Comparison of ENCODE assay signal across 7 cellular contexts in genomic region chr1:206734499-206735142, GRCh38. TPM values are rescaled to one million over a fixed set of nuclear protein-coding genes. Genes with fewer than 3 reads are reported as not detected.
DNase-seq lines count a peak whose midpoint lies in the region; ATAC-seq and TF ChIP-seq lines count a peak whose summit lies in the region.

No MANE protein-coding gene starts in this region.

- H3K4me3 Mint-ChIP-seq in activated CD4-positive, alpha-beta T cell treated with anti-CD3 and anti-CD28 coated beads for 36 hours = no peak overlapping the region
- no peak overlapping the region for H3K4me3 Mint-ChIP-seq in chondrocyte (ENCODE audit: unreplicated experiment)

- H3K36me3 ChIP-seq in MG63 = peaks cover 52% of the 10 kb centered on the region

- H3K27me3 Mint-ChIP-seq in activated CD4-positive, alpha-beta T cell treated with anti-CD3 and anti-CD28 coated beads for 36 hours = no peaks in the 10 kb centered on the region
- no peaks in the 10 kb centered on the region for H3K27me3 Mint-ChIP-seq in chondrocyte (ENCODE audit: low read depth)

- peaks cover 55% of the 10 kb centered on the region for H3K4me1 Mint-ChIP-seq in activated CD4-positive, alpha-beta T cell treated with anti-CD3 and anti-CD28 coated beads for 36 hours
- peaks cover 13% of the 10 kb centered on the region for H3K4me1 Mint-ChIP-seq in chondrocyte (ENCODE audit: low read depth)

- no peaks in the 10 kb centered on the region for H3K9me3 ChIP-seq in MG63

- TF ChIP-seq CTCF in GM12872 (IDR thresholded peaks at IDR 0.05; ENCODE audit: insufficient read depth, low read depth, low read length) = peak; percentile 99
- TF ChIP-seq CTCF in chondrocyte (IDR thresholded peaks at IDR 0.05) = peak; percentile 79

- no peaks in the 10 kb centered on the region for H3K9me3 Mint-ChIP-seq in activated CD4-positive, alpha-beta T cell treated with anti-CD3 and anti-CD28 coated beads for 36 hours (ENCODE audit: low read depth)
- no peaks in the 10 kb centered on the region for H3K9me3 Mint-ChIP-seq in chondrocyte (ENCODE audit: low read depth)

- peak; percentile 52 for ATAC-seq in activated CD4-positive, alpha-beta T cell treated with anti-CD3 and anti-CD28 coated beads for 36 hours

- POLR2A ChIA-PET in activated CD4-positive, alpha-beta T cell treated with anti-CD3 and anti-CD28 coated beads for 36 hours (lab: Charles Lee) = interaction anchor here (0.6 kb wide), 1 partner anchor 199 kb away, joined by 3 read pairs; no protein-coding TSS in a partner anchor

- DNase-seq in MG63 = peak; percentile 30
- peak; percentile 89 for DNase-seq in activated CD4-positive, alpha-beta T cell treated with anti-CD3 and anti-CD28 coated beads for 36 hours
- DNase-seq in chondrocyte (ENCODE audit: low spot score) = no peak
- DNase-seq in mesenteric fat pad (ENCODE audit: low spot score) = peak; percentile 79
- DNase-seq in stimulated activated naive CD4-positive, alpha-beta T cell (lab: John Stamatoyannopoulos, UW) = peak; percentile 60 to 84 (median 64)
- DNase-seq in LoVo (ENCODE audit: low spot score) = no peak

- CTCF ChIA-PET in activated CD4-positive, alpha-beta T cell treated with anti-CD3 and anti-CD28 coated beads for 36 hours (lab: Charles Lee) = interaction anchor here (0.6 to 7.5 kb wide), 60 partner anchors 9 to 765 kb away, joined by 3 to 198 read pairs (median 6); partner anchors contain the start of genes FCMR, IL10, IL20 and IL24

- H3K36me3 Mint-ChIP-seq in activated CD4-positive, alpha-beta T cell treated with anti-CD3 and anti-CD28 coated beads for 36 hours (ENCODE audit: low read depth) = peaks cover 33% of the 10 kb centered on the region
- H3K36me3 Mint-ChIP-seq in chondrocyte (ENCODE audit: low read depth) = peaks cover 15% of the 10 kb centered on the region

- intact Hi-C loops in activated CD4-positive, alpha-beta T cell treated with anti-CD3 and anti-CD28 coated beads for 36 hours (cut with DNase I, micrococcal nuclease) = loop anchor here (1.0 to 2.0 kb wide), 3 partner anchors 74 to 248 kb away; no protein-coding TSS in a partner anchor

- no peak overlapping the region for H3K27ac Mint-ChIP-seq in activated CD4-positive, alpha-beta T cell treated with anti-CD3 and anti-CD28 coated beads for 36 hours
- H3K27ac Mint-ChIP-seq in chondrocyte (ENCODE audit: unreplicated experiment) = no peak overlapping the region

- H3K4me3 ChIP-seq in MG63 = no peak overlapping the region

- no peaks in the 10 kb centered on the region; the same call in 1 of the 2 replicates for H3K27me3 ChIP-seq in MG63

RNA-seq across cellular contexts. Expression of gene IL19, which starts 36.0 kb away (rescaled TPM):
- total RNA-seq in MG63 (2014; rRNA removed; shearing (Covaris generic); ENCODE audit: low replicate concordance) = not detected in 2 replicates
- total RNA-seq in activated CD4-positive, alpha-beta T cell treated with anti-CD3 and anti-CD28 coated beads for 36 hours = not detected
- not detected in 3 replicates for total RNA-seq in chondrocyte
- total RNA-seq in mesenteric fat pad = not detected

RNA-seq across cellular contexts. Expression of gene IL10, which starts 37.7 kb away (rescaled TPM):
- total RNA-seq in MG63 (2014; rRNA removed; shearing (Covaris generic); ENCODE audit: low replicate concordance) = not detected in 2 replicates
- 1 to 10 TPM; 1.3 to 1.6 TPM for total RNA-seq in activated CD4-positive, alpha-beta T cell treated with anti-CD3 and anti-CD28 coated beads for 36 hours
- not detected in 3 replicates for total RNA-seq in chondrocyte
- 23.0 TPM for total RNA-seq in mesenteric fat pad

RNA-seq across cellular contexts. Expression of gene MAPKAPK2, which starts 49.9 kb away (rescaled TPM):
- 28.1 and 32.3 TPM in 2 replicates for total RNA-seq in MG63 (2014; rRNA removed; shearing (Covaris generic); ENCODE audit: low replicate concordance)
- 10 to 100 TPM; 62.8 to 64.7 TPM for total RNA-seq in activated CD4-positive, alpha-beta T cell treated with anti-CD3 and anti-CD28 coated beads for 36 hours
- total RNA-seq in chondrocyte (66.6 to 88.0 TPM (median 87.9 TPM) in 3 replicates), mesenteric fat pad (103 TPM)

Comparison
In these comparisons a context has a peak if more than half of its experiments do, and no peak if none do; other contexts are left out.
1. DNase-seq: peak in MG63 (single experiment), activated CD4-positive, alpha-beta T cell treated with anti-CD3 and anti-CD28 coated beads for 36 hours (single experiment), mesenteric fat pad (single experiment) and stimulated activated naive CD4-positive, alpha-beta T cell (6 of 6); none in chondrocyte (single experiment) and LoVo (single experiment).